In genomic region chr20:44576297-44576696, GRCh38 we compare ENCODE assay signal across 7 cellular contexts. TPM values are rescaled to one million over a fixed set of nuclear protein-coding genes. Genes with fewer than 3 reads are reported as not detected.
DNase-seq lines count a peak whose midpoint lies in the region; ATAC-seq and TF ChIP-seq lines count a peak whose summit lies in the region.

No MANE protein-coding gene starts in this region.

- no peaks in the 10 kb centered on the region for H3K27me3 ChIP-seq in skeletal muscle satellite cell (ENCODE audit: control insufficient read depth, insufficient read depth, low read length)

- TF ChIP-seq POLR2A in erythroblast (IDR thresholded peaks at IDR 0.05; ENCODE audit: low read length), result no peak

- no peak overlapping the region for H3K4me3 ChIP-seq in skeletal muscle satellite cell (ENCODE audit: low read length)

- no peaks in the 10 kb centered on the region for H3K36me3 ChIP-seq in skeletal muscle satellite cell (ENCODE audit: insufficient read depth, low read length)

- ATAC-seq in GM21723 (IDR thresholded peaks at IDR 0.05; ENCODE audit: unreplicated experiment), result peak; percentile 61
- no peak for ATAC-seq in GM18861 (IDR thresholded peaks at IDR 0.05; ENCODE audit: unreplicated experiment)

- peak overlapping the region; percentile 9 for H3K9ac ChIP-seq in skeletal muscle satellite cell (ENCODE audit: low read depth, low read length)

- H3K9me3 ChIP-seq in skeletal muscle satellite cell (replicated peaks; ENCODE audit: low read length), result no peaks in the 10 kb centered on the region

- peaks cover 58% of the 10 kb centered on the region for H3K4me1 ChIP-seq in skeletal muscle satellite cell (ENCODE audit: control insufficient read depth, insufficient read depth, low read length)

- DNase-seq in NOMO-1 treated with dmso at 0.1 percent for 144 hours (lab: John Stamatoyannopoulos, UW; ENCODE audit: unreplicated experiment) (peak; percentile 56), erythroblast (lab: John Stamatoyannopoulos, UW) (peak; percentile 44 to 52), 8988T (no peak)
- no peak for DNase-seq in activated naive CD4-positive, alpha-beta T cell treated with anti-CD3 and anti-CD28 coated beads, Interleukin-2, amount 50 U/mL, for 16 hours

- H3K4me2 ChIP-seq in skeletal muscle satellite cell (ENCODE audit: low read length), result no peak overlapping the region

RNA-seq across cellular contexts. Expression of gene PKIG, which starts 6.1 kb away (rescaled TPM):
- total RNA-seq in skeletal muscle satellite cell (2012; rRNA removed), result 57.3 and 74.9 TPM in 2 replicates

RNA-seq across cellular contexts. Expression of gene SERINC3, which starts 54.4 kb away (rescaled TPM):
- 88.7 and 94.8 TPM in 2 replicates for total RNA-seq in skeletal muscle satellite cell (2012; rRNA removed)

Comparison
In these comparisons a context has a peak if more than half of its experiments do, and no peak if none do; other contexts are left out.
1. DNase-seq: peak in NOMO-1 treated with dmso at 0.1 percent for 144 hours (single experiment) and erythroblast (2 of 2); none in 8988T (single experiment) and activated naive CD4-positive, alpha-beta T cell treated with anti-CD3 and anti-CD28 coated beads, Interleukin-2, amount 50 U/mL, for 16 hours (single experiment).